Comparison of ENCODE assay signal across 9 cellular contexts in the genomic region with DNA sequence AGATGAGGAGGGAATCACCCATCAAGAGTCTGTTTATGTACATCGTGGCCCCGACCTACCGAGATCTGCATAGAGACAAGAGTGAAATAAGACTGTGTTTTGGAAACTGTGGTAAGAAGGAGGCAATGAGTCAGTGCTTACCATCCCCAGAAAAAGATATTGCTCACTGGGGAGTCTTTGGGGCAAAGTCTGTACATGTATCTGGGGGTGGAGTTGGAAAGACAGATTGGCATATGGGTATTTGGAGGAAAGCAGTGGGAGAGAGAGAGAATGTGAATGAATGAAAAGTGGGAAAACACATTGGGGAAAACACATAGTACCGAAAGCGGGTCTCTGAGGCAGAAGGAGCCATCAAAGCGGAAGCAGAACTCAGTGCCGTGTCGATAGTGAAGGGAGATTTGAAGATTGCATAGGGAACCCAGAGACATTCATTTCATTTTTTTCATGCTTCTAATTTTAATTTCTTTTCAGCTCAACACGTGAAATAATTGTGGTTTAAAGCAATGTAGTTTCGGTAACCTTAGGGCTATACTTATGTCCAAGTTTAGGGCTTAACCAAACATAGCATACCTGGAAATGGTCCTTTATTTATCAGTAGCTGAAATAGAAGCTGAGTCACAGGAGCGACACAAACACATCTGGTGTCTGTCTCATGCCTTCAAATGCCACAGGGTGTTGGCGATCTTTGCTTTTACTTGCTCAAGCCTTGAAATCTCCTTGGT.
DNase-seq lines count a peak whose midpoint lies in the region; ATAC-seq and TF ChIP-seq lines count a peak whose summit lies in the region.
"Had no signal": no experiment of that assay in that cellular context is flagged by ENCODE, and none has a peak within 500 bp of the region (broad histone marks: within the 10 kb centered on the region; RNA-seq: fewer than 3 reads in every experiment).

No MANE protein-coding gene starts in this region.

- H3K9me3 ChIP-seq in RWPE2 (ENCODE audit: severe bottlenecking), result no peaks in the 10 kb centered on the region
- no peaks in the 10 kb centered on the region for H3K9me3 ChIP-seq in gastrocnemius medialis
- H3K9me3 ChIP-seq in right cardiac atrium (ENCODE audit: control insufficient read depth, low read length), result no peaks in the 10 kb centered on the region
- H3K9me3 ChIP-seq: thoracic aorta had no signal

- H3K4me1 Mint-ChIP-seq in activated naive CD8-positive, alpha-beta T cell treated with anti-CD3 and anti-CD28 coated beads, Interleukin-2, amount 50 U/mL, for 24 hours, result peaks cover 79% of the 10 kb centered on the region

- in situ Hi-C loops in gastrocnemius medialis (cut with MboI; ENCODE audit: low sequenced_read_pairs in 4 of 4), result no loop called here

- no peaks in the 10 kb centered on the region for H3K36me3 ChIP-seq in RWPE2 (ENCODE audit: low read depth)
- H3K36me3 ChIP-seq in gastrocnemius medialis, result no peaks in the 10 kb centered on the region
- H3K36me3 ChIP-seq: thoracic aorta had no signal

- H3K27me3 Mint-ChIP-seq in activated naive CD8-positive, alpha-beta T cell treated with anti-CD3 and anti-CD28 coated beads, Interleukin-2, amount 50 U/mL, for 24 hours, result peaks cover 11% of the 10 kb centered on the region

- intact Hi-C loops in gastrocnemius medialis (cut with DNase I; ENCODE audit: low total_unique reads), result loop anchor here (5.0 kb wide), 1 partner anchor 123 kb away; the partner anchor contains the start of genes APIP and PDHX
- intact Hi-C loops in right cardiac atrium (cut with DNase I), result no loop called here

- peak overlapping the region; percentile 93 for H3K27ac Mint-ChIP-seq in activated naive CD8-positive, alpha-beta T cell treated with anti-CD3 and anti-CD28 coated beads, Interleukin-2, amount 50 U/mL, for 24 hours

- peak overlapping the region; percentile 70 for H3K4me3 Mint-ChIP-seq in activated naive CD8-positive, alpha-beta T cell treated with anti-CD3 and anti-CD28 coated beads, Interleukin-2, amount 50 U/mL, for 24 hours

- H3K27me3 ChIP-seq in RWPE2 (ENCODE audit: insufficient read depth, poor library complexity, severe bottlenecking) (no peaks in the 10 kb centered on the region), gastrocnemius medialis (no peaks in the 10 kb centered on the region), right cardiac atrium (ENCODE audit: control insufficient read depth, insufficient read depth) (no peaks in the 10 kb centered on the region)

- H3K27ac ChIP-seq in RWPE2 (ENCODE audit: poor library complexity, severe bottlenecking), result peak overlapping the region; percentile 91
- peak overlapping the region; percentile 53 to 74 (median 70) for H3K27ac ChIP-seq in gastrocnemius medialis
- no peak overlapping the region for H3K27ac ChIP-seq in right cardiac atrium (ENCODE audit: low read length)
- H3K27ac ChIP-seq: thoracic aorta had no signal

- peaks cover 17% of the 10 kb centered on the region for H3K9me3 Mint-ChIP-seq in activated naive CD8-positive, alpha-beta T cell treated with anti-CD3 and anti-CD28 coated beads, Interleukin-2, amount 50 U/mL, for 24 hours

- ATAC-seq in GM18868 (IDR thresholded peaks at IDR 0.05; ENCODE audit: unreplicated experiment) (peak; percentile 71), HG02973 (IDR thresholded peaks at IDR 0.05; ENCODE audit: unreplicated experiment) (peak; percentile 72), RWPE2 (ENCODE audit: low read depth) (peak; percentile 90), gastrocnemius medialis (peak; percentile 69 to 80), right cardiac atrium (no peak)
- peak; percentile 90 for ATAC-seq in activated naive CD8-positive, alpha-beta T cell treated with anti-CD3 and anti-CD28 coated beads, Interleukin-2, amount 50 U/mL, for 24 hours

- no peak for TF ChIP-seq CTCF in RWPE2 (IDR thresholded peaks at IDR 0.05; ENCODE audit: poor library complexity, severe bottlenecking)
- TF ChIP-seq CTCF in gastrocnemius medialis (IDR thresholded peaks at IDR 0.05 in 4 of 5, conservative IDR thresholded peaks at IDR 0.05 in 1 of 5), result no peak

- peaks cover 43% of the 10 kb centered on the region for H3K4me1 ChIP-seq in RWPE2 (ENCODE audit: insufficient read depth, poor library complexity, severe bottlenecking)
- H3K4me1 ChIP-seq in gastrocnemius medialis, result peaks cover 26 to 30% of the 10 kb centered on the region in 2 donors
- no peaks in the 10 kb centered on the region for H3K4me1 ChIP-seq in right cardiac atrium (ENCODE audit: control insufficient read depth, insufficient read depth, low read length)

- 89% methylated on average over 12 of the region's 12 CpGs for WGBS in right cardiac atrium

- peak overlapping the region; percentile 8 for H3K4me3 ChIP-seq in RWPE2 (ENCODE audit: severe bottlenecking)
- H3K4me3 ChIP-seq in gastrocnemius medialis, result no peak overlapping the region
- no peak overlapping the region for H3K4me3 ChIP-seq in right cardiac atrium (ENCODE audit: low read length)
- H3K4me3 ChIP-seq: thoracic aorta had no signal

- no peak for TF ChIP-seq POLR2A in gastrocnemius medialis (IDR thresholded peaks at IDR 0.05)

- no peak for DNase-seq in RWPE2 (ENCODE audit: low spot score)
- peak; percentile 47 for DNase-seq in activated naive CD8-positive, alpha-beta T cell treated with anti-CD3 and anti-CD28 coated beads, Interleukin-2, amount 50 U/mL, for 24 hours
- DNase-seq in gastrocnemius medialis, result peak; percentile 45 to 50
- DNase-seq in NCI-H146 (lab: John Stamatoyannopoulos, UW), result no peak
- no peak for DNase-seq in NCI-H748 (lab: John Stamatoyannopoulos, UW; ENCODE audit: unreplicated experiment)
- DNase-seq in right cardiac atrium, result no peak

- peaks cover 1% of the 10 kb centered on the region for H3K36me3 Mint-ChIP-seq in activated naive CD8-positive, alpha-beta T cell treated with anti-CD3 and anti-CD28 coated beads, Interleukin-2, amount 50 U/mL, for 24 hours (ENCODE audit: low read depth)

Comparison
In these comparisons a context has a peak if more than half of its experiments do, and no peak if none do; other contexts are left out.
1. ATAC-seq: peak in GM18868 (single experiment), HG02973 (single experiment), RWPE2 (single experiment), activated naive CD8-positive, alpha-beta T cell treated with anti-CD3 and anti-CD28 coated beads, Interleukin-2, amount 50 U/mL, for 24 hours (single experiment) and gastrocnemius medialis (2 of 2); none in right cardiac atrium (0 of 2).
2. DNase-seq: peak in activated naive CD8-positive, alpha-beta T cell treated with anti-CD3 and anti-CD28 coated beads, Interleukin-2, amount 50 U/mL, for 24 hours (single experiment) and gastrocnemius medialis (2 of 2); none in RWPE2 (single experiment), NCI-H146 (single experiment), NCI-H748 (single experiment) and right cardiac atrium (0 of 3).